ENCODE assay signal across 36 cellular contexts in genomic region chr5:69350664-69351063, GRCh38.
"Had no signal": no experiment of that assay in that cellular context is flagged by ENCODE, and none has a peak within 500 bp of the region (broad histone marks: within the 10 kb centered on the region; RNA-seq: fewer than 3 reads in every experiment).

No MANE protein-coding gene starts in this region.

- H3K36me3 ChIP-seq: colonic mucosa had no signal

- H3K4me1 Mint-ChIP-seq: activated B cell treated with CpG ODN at 0.5 μM for 24 hours; activated CD4-positive, alpha-beta T cell treated with anti-CD3 and anti-CD28 coated beads, Interleukin-2, amount 10 ng/mL, durations not matched to agents 24 days and 14 days; activated naive CD8-positive, alpha-beta T cell treated with anti-CD3 and anti-CD28 coated beads for 36 hours; activated T-helper 17 cell treated with anti-CD3 and anti-CD28 coated beads, Interleukin-2, amount 50 U/mL, for 72 hours; brain had no signal

- H3K27me3 Mint-ChIP-seq: activated B cell treated with CpG ODN at 0.5 μM for 24 hours; activated CD4-positive, alpha-beta memory T cell treated with anti-CD3 and anti-CD28 coated beads for 36 hours; activated CD4-positive, alpha-beta T cell treated with anti-CD3 and anti-CD28 coated beads, Interleukin-2, amount 10 ng/mL, durations not matched to agents 24 days and 14 days; activated CD8-positive, alpha-beta T cell treated with anti-CD3 and anti-CD28 coated beads for 36 hours; activated naive CD8-positive, alpha-beta T cell treated with anti-CD3 and anti-CD28 coated beads for 36 hours; activated T-helper 17 cell treated with anti-CD3 and anti-CD28 coated beads, Interleukin-2, amount 50 U/mL, for 72 hours; brain had no signal

- H3K27ac Mint-ChIP-seq: activated B cell treated with CpG ODN at 0.5 μM for 24 hours; activated CD4-positive, alpha-beta memory T cell treated with anti-CD3 and anti-CD28 coated beads for 36 hours; activated CD4-positive, alpha-beta T cell treated with anti-CD3 and anti-CD28 coated beads, Interleukin-2, amount 10 ng/mL, durations not matched to agents 24 days and 14 days; activated CD8-positive, alpha-beta T cell treated with anti-CD3 and anti-CD28 coated beads for 36 hours; activated naive CD4-positive, alpha-beta T cell treated with anti-CD3 and anti-CD28 coated beads for 36 hours; activated naive CD4-positive, alpha-beta T cell treated with anti-CD3 and anti-CD28 coated beads, Interleukin-2, amount 50 U/mL, for 72 hours; activated naive CD8-positive, alpha-beta T cell treated with anti-CD3 and anti-CD28 coated beads for 36 hours; activated T-cell treated with anti-CD3 and anti-CD28 coated beads, Interleukin-2, amount 50 U/mL, for 72 hours; activated T-helper 1 cell treated with anti-CD3 and anti-CD28 coated beads, Interleukin-12 subunit alpha, Interleukin-12 subunit beta, Interleukin-2, Interleukin-4 antibody, amounts not matched to agents 30 ng/mL and 10 ng/mL and 1 ng/mL, durations not matched to agents 14 hours and 24 hours and 36 hours; activated T-helper 17 cell treated with anti-CD3 and anti-CD28 coated beads, Interleukin-2, amount 50 U/mL, for 72 hours; T-helper 1 cell treated with Interleukin-12 subunit alpha and Interleukin-12 subunit beta and Interleukin-4 antibody, amounts not matched to agents 30 μg/mL and 1 μg/mL, for 36 hours; T-helper 2 cell treated with Interferon-gamma antibody and Interleukin-4, amounts not matched to agents 5 μg/mL and 100 μg/mL, for 36 hours had no signal

- H3K4me3 Mint-ChIP-seq: activated B cell treated with CpG ODN at 0.5 μM for 24 hours; activated CD4-positive, alpha-beta memory T cell treated with anti-CD3 and anti-CD28 coated beads for 36 hours; activated CD4-positive, alpha-beta T cell treated with anti-CD3 and anti-CD28 coated beads, Interleukin-2, amount 10 ng/mL, durations not matched to agents 24 days and 14 days; activated CD8-positive, alpha-beta T cell treated with anti-CD3 and anti-CD28 coated beads for 36 hours; activated naive CD4-positive, alpha-beta T cell treated with anti-CD3 and anti-CD28 coated beads for 36 hours; activated naive CD8-positive, alpha-beta T cell treated with anti-CD3 and anti-CD28 coated beads for 36 hours; activated T-cell treated with anti-CD3 and anti-CD28 coated beads, Interleukin-2, amount 50 U/mL, for 4 hours; activated T-cell treated with anti-CD3 and anti-CD28 coated beads, Interleukin-2, amount 50 U/mL, for 72 hours; activated T-helper 1 cell treated with anti-CD3 and anti-CD28 coated beads, Interleukin-12 subunit alpha, Interleukin-12 subunit beta, Interleukin-2, Interleukin-4 antibody, amounts not matched to agents 30 ng/mL and 10 ng/mL and 1 ng/mL, durations not matched to agents 14 hours and 24 hours and 36 hours; activated T-helper 17 cell treated with anti-CD3 and anti-CD28 coated beads, Interleukin-2, amount 50 U/mL, for 72 hours; brain; T-helper 1 cell treated with Interleukin-12 subunit alpha and Interleukin-12 subunit beta and Interleukin-4 antibody, amounts not matched to agents 30 μg/mL and 1 μg/mL, for 36 hours; T-helper 2 cell treated with Interferon-gamma antibody and Interleukin-4, amounts not matched to agents 5 μg/mL and 100 μg/mL, for 36 hours had no signal

- H3K4me1 ChIP-seq: adrenal gland, ascending aorta, colonic mucosa had no signal

- H3K4me3 ChIP-seq: adrenal gland, ascending aorta, cardiac muscle cell, colonic mucosa had no signal

- ATAC-seq: activated CD8-positive, alpha-beta T cell treated with anti-CD3 and anti-CD28 coated beads for 36 hours; activated naive CD4-positive, alpha-beta T cell treated with anti-CD3 and anti-CD28 coated beads, Interleukin-2, amount 50 U/mL, for 72 hours; activated T-cell treated with anti-CD3 and anti-CD28 coated beads, Interleukin-2, amount 50 U/mL, for 4 hours; activated T-cell treated with anti-CD3 and anti-CD28 coated beads, Interleukin-2, amount 50 U/mL, for 72 hours; activated T-helper 17 cell treated with anti-CD3 and anti-CD28 coated beads, Interleukin-2, amount 50 U/mL, for 72 hours had no signal

- H3K27me3 ChIP-seq: adrenal gland, ascending aorta, cardiac muscle cell, colonic mucosa had no signal

- H3K9me3 Mint-ChIP-seq: activated B cell treated with CpG ODN at 0.5 μM for 24 hours; activated CD4-positive, alpha-beta memory T cell treated with anti-CD3 and anti-CD28 coated beads for 36 hours; activated CD4-positive, alpha-beta T cell treated with anti-CD3 and anti-CD28 coated beads, Interleukin-2, amount 10 ng/mL, durations not matched to agents 24 days and 14 days; activated CD8-positive, alpha-beta T cell treated with anti-CD3 and anti-CD28 coated beads for 36 hours; activated naive CD4-positive, alpha-beta T cell treated with anti-CD3 and anti-CD28 coated beads for 36 hours; activated naive CD4-positive, alpha-beta T cell treated with anti-CD3 and anti-CD28 coated beads, Interleukin-2, amount 50 U/mL, for 72 hours; activated naive CD8-positive, alpha-beta T cell treated with anti-CD3 and anti-CD28 coated beads for 36 hours; activated T-cell treated with anti-CD3 and anti-CD28 coated beads, Interleukin-2, amount 50 U/mL, for 4 hours; activated T-cell treated with anti-CD3 and anti-CD28 coated beads, Interleukin-2, amount 50 U/mL, for 72 hours; activated T-helper 1 cell treated with anti-CD3 and anti-CD28 coated beads, Interleukin-12 subunit alpha, Interleukin-12 subunit beta, Interleukin-2, Interleukin-4 antibody, amounts not matched to agents 30 ng/mL and 10 ng/mL and 1 ng/mL, durations not matched to agents 14 hours and 24 hours and 36 hours; activated T-helper 17 cell treated with anti-CD3 and anti-CD28 coated beads, Interleukin-2, amount 50 U/mL, for 72 hours; brain; T-helper 1 cell treated with Interleukin-12 subunit alpha and Interleukin-12 subunit beta and Interleukin-4 antibody, amounts not matched to agents 30 μg/mL and 1 μg/mL, for 36 hours; T-helper 2 cell treated with Interferon-gamma antibody and Interleukin-4, amounts not matched to agents 5 μg/mL and 100 μg/mL, for 36 hours had no signal

- FAIRE-seq: bronchial epithelial cell, TTC549 had no signal

- H3K9me3 ChIP-seq: adrenal gland, ascending aorta, colonic mucosa had no signal

- H3K27ac ChIP-seq: adrenal gland, ascending aorta, colonic mucosa had no signal

- DNase-seq: activated B cell treated with CpG ODN at 0.5 μM for 24 hours; activated CD4-positive, alpha-beta memory T cell treated with anti-CD3 and anti-CD28 coated beads for 36 hours; activated CD4-positive, alpha-beta T cell treated with anti-CD3 and anti-CD28 coated beads for 4 hours; activated CD4-positive, alpha-beta T cell treated with anti-CD3 and anti-CD28 coated beads, Interleukin-2, amount 10 ng/mL, durations not matched to agents 24 days and 14 days; activated CD4-positive, alpha-beta T cell treated with anti-CD3 and anti-CD28 coated beads, Interleukin-2, amount 50 U/mL, for 1 hour; activated CD4-positive, alpha-beta T cell treated with anti-CD3 and anti-CD28 coated beads, Interleukin-2, amount 50 U/mL, for 4 hours; activated CD4-positive, CD25-positive, alpha-beta regulatory T cell treated with anti-CD3 and anti-CD28 coated beads, Interleukin-2, amount 50 U/mL, for 72 hours; activated CD8-positive, alpha-beta memory T cell treated with anti-CD3 and anti-CD28 coated beads, Interleukin-2, amount 50 U/mL, for 4 hours; activated CD8-positive, alpha-beta T cell treated with anti-CD3 and anti-CD28 coated beads for 36 hours; activated effector memory CD4-positive, alpha-beta T cell treated with anti-CD3 and anti-CD28 coated beads, Interleukin-2, amount 50 U/mL, for 16 hours; activated gamma-delta T cell treated with Interleukin-2 at 50 U/mL for 16 hours; activated naive CD4-positive, alpha-beta T cell; activated naive CD4-positive, alpha-beta T cell treated with anti-CD3 and anti-CD28 coated beads for 36 hours; activated naive CD4-positive, alpha-beta T cell treated with anti-CD3 and anti-CD28 coated beads, Interleukin-2, amount 50 U/mL, for 16 hours; activated naive CD8-positive, alpha-beta T cell treated with anti-CD3 and anti-CD28 coated beads for 36 hours; activated T-cell treated with anti-CD3 and anti-CD28 coated beads for 4 hours; activated T-cell treated with anti-CD3 and anti-CD28 coated beads, Interleukin-2, amount 50 U/mL, for 1 hour; activated T-cell treated with anti-CD3 and anti-CD28 coated beads, Interleukin-2, amount 50 U/mL, for 4 hours; activated T-cell treated with anti-CD3 and anti-CD28 coated beads, Interleukin-2, amount 50 U/mL, for 72 hours; adrenal gland; amygdala; anterior cingulate cortex; caudate nucleus; colonic mucosa; T-helper 2 cell; T-helper 9 cell had no signal
